In the genomic region with DNA sequence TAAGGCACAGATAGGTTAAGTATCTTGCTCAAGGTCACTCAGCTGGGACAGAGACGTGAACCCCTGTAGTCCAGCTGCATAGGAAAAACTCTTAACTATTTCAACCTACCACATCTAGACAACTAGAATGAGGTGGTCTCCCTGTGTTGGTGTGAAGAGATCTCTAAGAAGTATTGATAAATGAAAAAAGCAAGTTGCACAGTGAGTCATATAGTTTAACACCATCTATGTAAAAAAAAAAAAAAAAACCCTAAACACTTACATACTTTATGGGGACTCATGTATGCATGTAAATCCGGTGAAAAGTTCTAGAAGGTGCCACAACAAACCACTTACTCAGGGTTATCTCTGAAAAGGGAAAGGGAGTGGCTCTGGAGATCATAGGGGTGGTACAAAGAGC, we compare ENCODE assay signal across 33 cellular contexts.
"Had no signal": no experiment of that assay in that cellular context is flagged by ENCODE, and none has a peak within 500 bp of the region (broad histone marks: within the 10 kb centered on the region; RNA-seq: fewer than 3 reads in every experiment).

No MANE protein-coding gene starts in this region.

- H3K27me3 ChIP-seq: brain microvascular endothelial cell, cardiac muscle cell, SJCRH30 had no signal

- H3K4me3 Mint-ChIP-seq: activated B cell treated with CpG ODN at 0.5 μM for 24 hours; activated CD4-positive, alpha-beta T cell treated with anti-CD3 and anti-CD28 coated beads, Interleukin-2, amount 10 ng/mL, durations not matched to agents 7 days and 5 days; activated naive CD4-positive, alpha-beta T cell treated with anti-CD3 and anti-CD28 coated beads for 36 hours; activated T-helper 1 cell treated with anti-CD3 and anti-CD28 coated beads, Interleukin-12 subunit alpha, Interleukin-12 subunit beta, Interleukin-2, Interleukin-4 antibody, amounts not matched to agents 30 ng/mL and 10 ng/mL and 1 ng/mL, durations not matched to agents 14 hours and 24 hours and 36 hours; central memory CD8-positive, alpha-beta T cell; T-helper 1 cell treated with Interleukin-12 subunit alpha and Interleukin-12 subunit beta and Interleukin-4 antibody, amounts not matched to agents 30 μg/mL and 1 μg/mL, for 36 hours; T-helper 2 cell treated with Interferon-gamma antibody and Interleukin-4, amounts not matched to agents 5 μg/mL and 100 μg/mL, for 36 hours had no signal

- H3K27ac ChIP-seq: brain microvascular endothelial cell, cardiac muscle cell, KMS-11, SJCRH30, SK-N-MC, VCaP had no signal

- H3K27me3 Mint-ChIP-seq: activated B cell treated with CpG ODN at 0.5 μM for 24 hours had no signal

- H3K4me3 ChIP-seq: cardiac muscle cell, SJCRH30, SK-N-MC had no signal

- DNase-seq: activated B cell treated with CpG ODN at 0.5 μM for 24 hours; activated CD4-positive, alpha-beta T cell treated with anti-CD3 and anti-CD28 coated beads for 1 hour; activated CD4-positive, alpha-beta T cell treated with anti-CD3 and anti-CD28 coated beads, Interleukin-2, amount 10 ng/mL, durations not matched to agents 7 days and 5 days; activated CD4-positive, alpha-beta T cell treated with anti-CD3 and anti-CD28 coated beads, Interleukin-2, amount 50 U/mL, for 48 hours; activated CD8-positive, alpha-beta memory T cell treated with anti-CD3 and anti-CD28 coated beads, Interleukin-2, amount 50 U/mL, for 4 hours; activated gamma-delta T cell treated with Interleukin-2 at 50 U/mL for 16 hours; activated naive CD4-positive, alpha-beta T cell treated with anti-CD3 and anti-CD28 coated beads for 36 hours; amniotic stem cell; aorta; brain microvascular endothelial cell; NCI-H1092 treated with DMSO at 0.1 percent for 48 hours; NCI-H1417; NCI-H146; NCI-H187; NCI-H2029 treated with DMSO at 0.1 percent for 48 hours; NCI-H2107; NCI-H2171; NCI-H510A; NCI-H526; NCI-H748 treated with DMSO at 0.1 percent for 48 hours; NK-92 treated with Interleukin-12 subunit alpha and Interleukin-12 subunit beta, amount 100 ng/mL, for 24 hours; SHP77; SJCRH30 had no signal

- FAIRE-seq: TTC549 had no signal

- H3K4me2 ChIP-seq: KMS-11 had no signal

- H3K36me3 ChIP-seq: brain microvascular endothelial cell, cardiac muscle cell, SJCRH30 had no signal

- H3K9me3 Mint-ChIP-seq: activated B cell treated with CpG ODN at 0.5 μM for 24 hours; activated CD4-positive, alpha-beta T cell treated with anti-CD3 and anti-CD28 coated beads, Interleukin-2, amount 10 ng/mL, durations not matched to agents 7 days and 5 days; activated naive CD4-positive, alpha-beta T cell treated with anti-CD3 and anti-CD28 coated beads for 36 hours; activated naive CD4-positive, alpha-beta T cell treated with anti-CD3 and anti-CD28 coated beads, Interleukin-2, amount 50 U/mL, for 72 hours; activated T-helper 1 cell treated with anti-CD3 and anti-CD28 coated beads, Interleukin-12 subunit alpha, Interleukin-12 subunit beta, Interleukin-2, Interleukin-4 antibody, amounts not matched to agents 30 ng/mL and 10 ng/mL and 1 ng/mL, durations not matched to agents 14 hours and 24 hours and 36 hours; central memory CD8-positive, alpha-beta T cell; T-helper 1 cell treated with Interleukin-12 subunit alpha and Interleukin-12 subunit beta and Interleukin-4 antibody, amounts not matched to agents 30 μg/mL and 1 μg/mL, for 36 hours; T-helper 2 cell treated with Interferon-gamma antibody and Interleukin-4, amounts not matched to agents 5 μg/mL and 100 μg/mL, for 36 hours had no signal

- H3K4me1 Mint-ChIP-seq: activated CD4-positive, alpha-beta T cell treated with anti-CD3 and anti-CD28 coated beads, Interleukin-2, amount 10 ng/mL, durations not matched to agents 7 days and 5 days; central memory CD8-positive, alpha-beta T cell had no signal

- H3K27ac Mint-ChIP-seq: activated B cell treated with CpG ODN at 0.5 μM for 24 hours; activated CD4-positive, alpha-beta T cell treated with anti-CD3 and anti-CD28 coated beads, Interleukin-2, amount 10 ng/mL, durations not matched to agents 7 days and 5 days; activated naive CD4-positive, alpha-beta T cell treated with anti-CD3 and anti-CD28 coated beads for 36 hours; activated naive CD4-positive, alpha-beta T cell treated with anti-CD3 and anti-CD28 coated beads, Interleukin-2, amount 50 U/mL, for 72 hours; activated T-helper 1 cell treated with anti-CD3 and anti-CD28 coated beads, Interleukin-12 subunit alpha, Interleukin-12 subunit beta, Interleukin-2, Interleukin-4 antibody, amounts not matched to agents 30 ng/mL and 10 ng/mL and 1 ng/mL, durations not matched to agents 14 hours and 24 hours and 36 hours; T-helper 1 cell treated with Interleukin-12 subunit alpha and Interleukin-12 subunit beta and Interleukin-4 antibody, amounts not matched to agents 30 μg/mL and 1 μg/mL, for 36 hours; T-helper 2 cell treated with Interferon-gamma antibody and Interleukin-4, amounts not matched to agents 5 μg/mL and 100 μg/mL, for 36 hours had no signal

- H3K4me1 ChIP-seq: SJCRH30 had no signal

- H3K36me3 Mint-ChIP-seq: activated naive CD4-positive, alpha-beta T cell treated with anti-CD3 and anti-CD28 coated beads, Interleukin-2, amount 50 U/mL, for 72 hours had no signal

- H3K9me3 ChIP-seq: SJCRH30 had no signal

- H3K9ac ChIP-seq: KMS-11 had no signal
